In the genomic region with DNA sequence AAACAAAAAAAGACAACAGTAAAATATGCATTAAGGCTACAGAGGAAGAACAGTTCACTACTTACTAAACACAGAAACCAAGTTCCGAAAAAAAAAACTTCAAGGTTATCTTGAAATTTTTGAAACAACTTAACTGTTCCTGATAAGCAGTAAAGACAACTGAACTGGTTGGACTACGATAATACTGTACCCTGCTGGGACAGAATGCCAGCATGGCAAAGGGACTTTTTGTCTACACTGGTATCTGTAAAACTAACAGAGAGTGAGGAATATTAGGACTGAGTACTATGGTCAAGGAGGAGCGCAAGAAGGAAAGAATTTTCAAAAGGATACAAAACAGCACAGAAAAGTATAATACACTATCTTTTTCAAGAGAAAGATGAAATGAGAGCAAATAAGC, we compare ENCODE assay signal across 22 cellular contexts.
"Had no signal": no experiment of that assay in that cellular context is flagged by ENCODE, and none has a peak within 500 bp of the region (broad histone marks: within the 10 kb centered on the region; RNA-seq: fewer than 3 reads in every experiment).

No MANE protein-coding gene starts in this region.

- H3K4me1 Mint-ChIP-seq: activated CD4-positive, alpha-beta T cell treated with anti-CD3 and anti-CD28 coated beads for 36 hours; endodermal cell; neural crest cell; stimulated activated memory B cell treated with anti-CD40 and anti-IgM and Interleukin-4, amounts not matched to agents 10 μg/mL and 1 μg/mL and 100 μg/mL, for 72 hours had no signal

- H3K4me3 Mint-ChIP-seq: activated CD4-positive, alpha-beta memory T cell treated with anti-CD3 and anti-CD28 coated beads for 36 hours; activated CD4-positive, alpha-beta T cell treated with anti-CD3 and anti-CD28 coated beads for 36 hours; activated naive CD4-positive, alpha-beta T cell treated with anti-CD3 and anti-CD28 coated beads, Interleukin-2, amount 50 U/mL, for 24 hours; activated T-cell treated with anti-CD3 and anti-CD28 coated beads, Interleukin-2, amount 50 U/mL, for 24 hours; endodermal cell; neural crest cell; stimulated activated memory B cell treated with anti-CD40 and anti-IgM and Interleukin-4, amounts not matched to agents 10 μg/mL and 1 μg/mL and 100 μg/mL, for 72 hours; T-helper 2 cell treated with Interferon-gamma antibody and Interleukin-4, amounts not matched to agents 5 μg/mL and 100 μg/mL, for 36 hours had no signal

- H3K27me3 Mint-ChIP-seq: activated CD4-positive, alpha-beta memory T cell treated with anti-CD3 and anti-CD28 coated beads for 36 hours; activated CD4-positive, alpha-beta T cell treated with anti-CD3 and anti-CD28 coated beads for 36 hours; activated naive CD4-positive, alpha-beta T cell treated with anti-CD3 and anti-CD28 coated beads, Interleukin-2, amount 50 U/mL, for 24 hours; activated T-cell treated with anti-CD3 and anti-CD28 coated beads, Interleukin-2, amount 50 U/mL, for 24 hours; stimulated activated memory B cell treated with anti-CD40 and anti-IgM and Interleukin-4, amounts not matched to agents 10 μg/mL and 1 μg/mL and 100 μg/mL, for 72 hours had no signal

- H3K4me1 ChIP-seq: foreskin keratinocyte, left lung, sigmoid colon, thyroid gland had no signal

- H3K27ac Mint-ChIP-seq: activated CD4-positive, alpha-beta memory T cell treated with anti-CD3 and anti-CD28 coated beads for 36 hours; activated CD4-positive, alpha-beta T cell treated with anti-CD3 and anti-CD28 coated beads for 36 hours; activated naive CD4-positive, alpha-beta T cell treated with anti-CD3 and anti-CD28 coated beads, Interleukin-2, amount 50 U/mL, for 24 hours; activated T-cell treated with anti-CD3 and anti-CD28 coated beads, Interleukin-2, amount 50 U/mL, for 24 hours; endodermal cell; stimulated activated memory B cell treated with anti-CD40 and anti-IgM and Interleukin-4, amounts not matched to agents 10 μg/mL and 1 μg/mL and 100 μg/mL, for 72 hours; T-helper 2 cell treated with Interferon-gamma antibody and Interleukin-4, amounts not matched to agents 5 μg/mL and 100 μg/mL, for 36 hours had no signal

- H3K9me3 ChIP-seq: left lung, sigmoid colon, thyroid gland had no signal

- H3K4me3 ChIP-seq: cardiac muscle cell, left lung, sigmoid colon, SK-N-MC, thyroid gland had no signal

- H3K27ac ChIP-seq: epithelial cell of prostate, foreskin keratinocyte, left lung, sigmoid colon, SK-N-MC, thyroid gland had no signal

- H3K27me3 ChIP-seq: cardiac muscle cell, foreskin keratinocyte, left lung, sigmoid colon, thyroid gland had no signal

- H3K9me3 Mint-ChIP-seq: activated CD4-positive, alpha-beta memory T cell treated with anti-CD3 and anti-CD28 coated beads for 36 hours; activated naive CD4-positive, alpha-beta T cell treated with anti-CD3 and anti-CD28 coated beads, Interleukin-2, amount 50 U/mL, for 24 hours; activated T-cell treated with anti-CD3 and anti-CD28 coated beads, Interleukin-2, amount 50 U/mL, for 24 hours; endodermal cell; neural crest cell; stimulated activated memory B cell treated with anti-CD40 and anti-IgM and Interleukin-4, amounts not matched to agents 10 μg/mL and 1 μg/mL and 100 μg/mL, for 72 hours; T-helper 2 cell treated with Interferon-gamma antibody and Interleukin-4, amounts not matched to agents 5 μg/mL and 100 μg/mL, for 36 hours had no signal

- DNase-seq: activated CD4-positive, alpha-beta memory T cell treated with anti-CD3 and anti-CD28 coated beads for 36 hours; activated CD4-positive, alpha-beta T cell treated with anti-CD3 and anti-CD28 coated beads for 36 hours; activated effector memory CD4-positive, alpha-beta T cell treated with Interleukin-2 at 50 U/mL for 16 hours; activated T-cell treated with anti-CD3 and anti-CD28 coated beads, Interleukin-2, amount 50 U/mL, for 24 hours; amniotic stem cell; endodermal cell; foreskin keratinocyte; glutamatergic neuron; hypothalamus; left lung; sigmoid colon; stimulated activated CD4-positive, alpha-beta T cell treated with anti-CD3 and anti-CD28 coated beads, Interleukin-4, amount 100 ng/mL, for 24 hours; thyroid gland had no signal

- FAIRE-seq: keratinocyte, TTC549 had no signal

- ATAC-seq: activated CD4-positive, alpha-beta T cell treated with anti-CD3 and anti-CD28 coated beads for 36 hours; foreskin keratinocyte; left lung; stimulated activated memory B cell treated with anti-CD40 and anti-IgM and Interleukin-4, amounts not matched to agents 10 μg/mL and 1 μg/mL and 100 μg/mL, for 72 hours had no signal
